In the genomic region with DNA sequence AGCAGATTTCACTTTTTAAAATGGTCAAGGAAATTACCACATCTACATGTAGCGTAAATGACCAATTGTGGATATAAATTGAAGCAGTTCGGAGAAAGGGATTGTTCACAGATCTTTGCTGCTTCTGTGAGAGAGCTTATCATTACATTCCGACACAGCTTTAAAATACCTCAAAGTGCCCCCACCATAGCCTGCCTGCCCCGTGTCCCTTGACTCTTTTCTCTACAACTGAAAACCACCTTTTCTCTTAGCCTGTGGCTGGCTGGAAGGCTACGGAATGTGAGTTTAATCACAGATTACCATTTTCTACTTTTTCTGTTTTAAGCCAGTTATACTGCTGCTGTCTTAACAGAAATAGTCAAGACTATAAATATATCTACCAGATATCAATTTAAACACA, we compare ENCODE assay signal across 24 cellular contexts.
DNase-seq lines count a peak whose midpoint lies in the region; TF ChIP-seq lines count a peak whose summit lies in the region.
"Had no signal": no experiment of that assay in that cellular context is flagged by ENCODE, and none has a peak within 500 bp of the region (broad histone marks: within the 10 kb centered on the region; RNA-seq: fewer than 3 reads in every experiment).

No MANE protein-coding gene starts in this region.

- H3K27me3 ChIP-seq in HUES6 (ENCODE audit: control insufficient read depth, insufficient read depth, low read length) = no peaks in the 10 kb centered on the region
- H3K27me3 ChIP-seq in mesendoderm (ENCODE audit: insufficient read depth, low read length, poor library complexity) = no peaks in the 10 kb centered on the region
- H3K27me3 ChIP-seq in smooth muscle cell (ENCODE audit: low read depth) = peaks cover 8% of the 10 kb centered on the region
- H3K27me3 ChIP-seq in mesenchymal stem cell (ENCODE audit: control insufficient read depth in 1 of 2, insufficient read depth in 1 of 2, low read length in 2 of 2) = peaks cover 0 to 11% of the 10 kb centered on the region in 2 experiments
- H3K27me3 ChIP-seq: BLaER1 treated with 17β-estradiol and CSF1 and Interleukin-3, amounts not matched to agents 10 nM and 100 nM had no signal

- no peak overlapping the region for H3K23ac ChIP-seq in mesendoderm (ENCODE audit: low read length)
- H3K23ac ChIP-seq in mesenchymal stem cell (ENCODE audit: low read length in 2 of 2) = no peak overlapping the region

- TF ChIP-seq CTCF in nephron progenitor cell (IDR thresholded peaks at IDR 0.05) (no peak), smooth muscle cell (IDR thresholded peaks at IDR 0.05; ENCODE audit: borderline replicate concordance, insufficient read depth, poor library complexity, severe bottlenecking) (no peak)

- no peak overlapping the region for H2AK5ac ChIP-seq in mesendoderm (ENCODE audit: low read length)
- no peak overlapping the region for H2AK5ac ChIP-seq in mesenchymal stem cell (ENCODE audit: low read length, severe bottlenecking)

- H4K20me1 ChIP-seq in smooth muscle cell (ENCODE audit: low read depth) = no peaks in the 10 kb centered on the region
- H4K20me1 ChIP-seq: BLaER1 treated with 17β-estradiol and CSF1 and Interleukin-3, amounts not matched to agents 10 nM and 100 nM had no signal

- H3K9ac ChIP-seq in HUES6 (ENCODE audit: low read length) (peak overlapping the region; percentile 36), mesendoderm (ENCODE audit: low read length) (no peak overlapping the region), smooth muscle cell (ENCODE audit: low read depth) (no peak overlapping the region), mesenchymal stem cell (ENCODE audit: low read length) (no peak overlapping the region)
- H3K9ac ChIP-seq: BLaER1 treated with 17β-estradiol and CSF1 and Interleukin-3, amounts not matched to agents 10 nM and 100 nM; GM23248 had no signal

- H3K79me2 ChIP-seq in mesendoderm (ENCODE audit: control insufficient read depth, insufficient read depth, low read length) (no peaks in the 10 kb centered on the region), smooth muscle cell (ENCODE audit: low read depth) (no peaks in the 10 kb centered on the region)

- H3K4me2 ChIP-seq in mesendoderm (ENCODE audit: low read length) (no peak overlapping the region), smooth muscle cell (peak overlapping the region; percentile 2), mesenchymal stem cell (ENCODE audit: low read length, poor library complexity, severe bottlenecking) (no peak overlapping the region)
- H3K4me2 ChIP-seq: A549; BLaER1 treated with 17β-estradiol and CSF1 and Interleukin-3, amounts not matched to agents 10 nM and 100 nM had no signal

- no peaks in the 10 kb centered on the region for H3K9me3 Mint-ChIP-seq in nephron progenitor cell
- no peaks in the 10 kb centered on the region for H3K9me3 Mint-ChIP-seq in immature natural killer cell
- H3K9me3 Mint-ChIP-seq: CD14-positive monocyte; CD4-positive, alpha-beta T cell; CD8-positive, alpha-beta memory T cell; H9 had no signal

- H3K56ac ChIP-seq in mesendoderm (ENCODE audit: low read length) = no peak overlapping the region

- no peaks in the 10 kb centered on the region for H3K79me1 ChIP-seq in mesendoderm (ENCODE audit: low read length)
- H3K79me1 ChIP-seq in mesenchymal stem cell (replicated peaks; ENCODE audit: low read length, poor library complexity, severe bottlenecking) = no peaks in the 10 kb centered on the region

- no peaks in the 10 kb centered on the region for H3K9me3 ChIP-seq in HUES6 (ENCODE audit: control insufficient read depth, insufficient read depth, low read depth, low read length)
- H3K9me3 ChIP-seq in smooth muscle cell (replicated peaks; ENCODE audit: low read depth) = no peaks in the 10 kb centered on the region
- no peaks in the 10 kb centered on the region for H3K9me3 ChIP-seq in mesenchymal stem cell (ENCODE audit: control insufficient read depth, low read length)
- H3K9me3 ChIP-seq: A549; BE2C; BLaER1 treated with 17β-estradiol and CSF1 and Interleukin-3, amounts not matched to agents 10 nM and 100 nM had no signal

- H2BK120ac ChIP-seq in mesendoderm (ENCODE audit: low read depth, low read length) (no peak overlapping the region), mesenchymal stem cell (ENCODE audit: low read depth, low read length) (no peak overlapping the region)

- peaks cover 22% of the 10 kb centered on the region for H3K4me1 Mint-ChIP-seq in nephron progenitor cell
- no peaks in the 10 kb centered on the region for H3K4me1 Mint-ChIP-seq in immature natural killer cell
- H3K4me1 Mint-ChIP-seq: CD14-positive monocyte had no signal

- no peak overlapping the region for H3K4me3 ChIP-seq in HUES6 (ENCODE audit: low read depth, low read length)
- no peak overlapping the region for H3K4me3 ChIP-seq in mesendoderm (ENCODE audit: low read length)
- no peak overlapping the region for H3K4me3 ChIP-seq in smooth muscle cell
- H3K4me3 ChIP-seq in mesenchymal stem cell (ENCODE audit: insufficient read depth in 1 of 2, low read depth in 1 of 2, low read length in 2 of 2) = no peak overlapping the region
- H3K4me3 ChIP-seq: A549; BLaER1 treated with 17β-estradiol and CSF1 and Interleukin-3, amounts not matched to agents 10 nM and 100 nM; GM12878; GM23248 had no signal

- no peak overlapping the region for H2BK12ac ChIP-seq in mesenchymal stem cell (ENCODE audit: low read length in 2 of 2)

- H3K27me3 Mint-ChIP-seq in nephron progenitor cell (ENCODE audit: low read depth, poor library complexity) = no peaks in the 10 kb centered on the region
- peaks cover 0 to 4% (median 0%) of the 10 kb centered on the region in 3 donors for H3K27me3 Mint-ChIP-seq in immature natural killer cell (ENCODE audit: low read depth in 3 of 3)

- H3K4me3 Mint-ChIP-seq in nephron progenitor cell (no peak overlapping the region), immature natural killer cell (no peak overlapping the region)
- H3K4me3 Mint-ChIP-seq: CD14-positive monocyte; CD4-positive, alpha-beta T cell; CD8-positive, alpha-beta memory T cell; H9 had no signal

- H2BK5ac ChIP-seq in mesendoderm (ENCODE audit: low read length) = no peak overlapping the region
- H2BK5ac ChIP-seq in mesenchymal stem cell (ENCODE audit: low read depth, low read length, poor library complexity, severe bottlenecking) = no peak overlapping the region

- DNase-seq in mesendoderm (peak; percentile 57), nephron progenitor cell (no peak), smooth muscle cell (lab: John Stamatoyannopoulos, UW; ENCODE audit: unreplicated experiment) (no peak), medulla oblongata (ENCODE audit: extremely low spot score) (no peak), immature natural killer cell (no peak), cortex of kidney (lab: John Stamatoyannopoulos, UW) (no peak), mesenchymal stem cell (no peak)
- DNase-seq: 8988T; ACHN; AML-193; BE2C; CD4-positive, alpha-beta T cell; CD8-positive, alpha-beta memory T cell; DMS 273 treated with DMSO at 0.1 percent for 48 hours; DMS79; EL; GDM1; GM23248; H9 had no signal

- H3K18ac ChIP-seq in mesendoderm (ENCODE audit: low read length) = no peak overlapping the region
- no peak overlapping the region for H3K18ac ChIP-seq in mesenchymal stem cell (ENCODE audit: low read depth in 1 of 2, low read length in 2 of 2)

- H3K27ac ChIP-seq in HUES6 (ENCODE audit: low read depth, low read length) (peak overlapping the region; percentile 15; the same call in 1 of the 2 replicates), mesendoderm (ENCODE audit: low read depth, low read length) (no peak overlapping the region), smooth muscle cell (ENCODE audit: low read depth) (no peak overlapping the region), mesenchymal stem cell (ENCODE audit: low read length, poor library complexity, severe bottlenecking) (no peak overlapping the region)
- H3K27ac ChIP-seq: A549; BLaER1 treated with 17β-estradiol and CSF1 and Interleukin-3, amounts not matched to agents 10 nM and 100 nM; GM23248 had no signal

- H3K36me3 Mint-ChIP-seq in nephron progenitor cell (ENCODE audit: low read depth) (no peaks in the 10 kb centered on the region), immature natural killer cell (no peaks in the 10 kb centered on the region)
- H3K36me3 Mint-ChIP-seq: CD14-positive monocyte; CD8-positive, alpha-beta memory T cell had no signal

- no peak overlapping the region for H4K5ac ChIP-seq in mesendoderm (ENCODE audit: low read length)

- no peaks in the 10 kb centered on the region for H3F3A ChIP-seq in smooth muscle cell (ENCODE audit: low read depth)

- H2BK15ac ChIP-seq in mesendoderm (replicated peaks; ENCODE audit: low read depth) (no peak overlapping the region), mesenchymal stem cell (ENCODE audit: low read depth, poor library complexity, severe bottlenecking) (no peak overlapping the region)

- H2AFZ ChIP-seq in smooth muscle cell (ENCODE audit: low read depth) = no peak overlapping the region
- H2AFZ ChIP-seq in mesenchymal stem cell (ENCODE audit: low read depth, low read length) = no peak overlapping the region
- H2AFZ ChIP-seq: GM23248 had no signal

- no peak overlapping the region for H3K4ac ChIP-seq in mesendoderm (ENCODE audit: low read depth, low read length)
- H3K4ac ChIP-seq in mesenchymal stem cell (ENCODE audit: low read depth in 1 of 2, low read length in 2 of 2) = no peak overlapping the region

- H3K14ac ChIP-seq in mesenchymal stem cell (ENCODE audit: low read length in 2 of 2) = no peak overlapping the region

- H4K8ac ChIP-seq in mesendoderm (ENCODE audit: low read depth, low read length) = no peak overlapping the region
- no peak overlapping the region for H4K8ac ChIP-seq in mesenchymal stem cell (ENCODE audit: low read length)

- WGBS in mesendoderm (ENCODE audit: extremely low coverage, insufficient coverage, low lambda C conversion rate) = no CpG with 5 or more reads among the region's 5 CpGs
- WGBS in smooth muscle cell (ENCODE audit: low lambda C conversion rate) = 41% methylated on average over 5 of the region's 5 CpGs
- 83% methylated on average over 4 of the region's 5 CpGs for WGBS in mesenchymal stem cell

- H3K4me1 ChIP-seq in HUES6 (ENCODE audit: control insufficient read depth, insufficient read depth, low read length) (peaks cover 19% of the 10 kb centered on the region; the same call in 1 of the 2 replicates), mesendoderm (ENCODE audit: control insufficient read depth, low read depth, low read length) (peaks cover 9% of the 10 kb centered on the region), smooth muscle cell (ENCODE audit: low read depth) (peaks cover 5% of the 10 kb centered on the region), mesenchymal stem cell (ENCODE audit: control insufficient read depth, insufficient read depth, low read depth, low read length) (no peaks in the 10 kb centered on the region)
- H3K4me1 ChIP-seq: A549; BLaER1 treated with 17β-estradiol and CSF1 and Interleukin-3, amounts not matched to agents 10 nM and 100 nM had no signal

- H3K27ac Mint-ChIP-seq in nephron progenitor cell (peak overlapping the region; percentile 71), immature natural killer cell (no peak overlapping the region)
- H3K27ac Mint-ChIP-seq: CD14-positive monocyte; CD4-positive, alpha-beta T cell; CD8-positive, alpha-beta memory T cell; H9 had no signal

- no peak overlapping the region for H4K91ac ChIP-seq in mesenchymal stem cell (ENCODE audit: low read length)

- H3K36me3 ChIP-seq in HUES6 (ENCODE audit: control insufficient read depth, insufficient read depth, low read length) (no peaks in the 10 kb centered on the region), mesendoderm (ENCODE audit: control insufficient read depth, insufficient read depth, low read length) (no peaks in the 10 kb centered on the region), smooth muscle cell (ENCODE audit: low read depth) (no peaks in the 10 kb centered on the region), mesenchymal stem cell (ENCODE audit: control insufficient read depth in 1 of 2, insufficient read depth in 2 of 2, low read depth in 1 of 2, low read length in 2 of 2) (no peaks in the 10 kb centered on the region)
- H3K36me3 ChIP-seq: BE2C; BLaER1 treated with 17β-estradiol and CSF1 and Interleukin-3, amounts not matched to agents 10 nM and 100 nM had no signal
